10 cellular contexts compared by ENCODE assay signal in genomic region chr9:78115073-78115472, GRCh38.
A peak's percentile ranks its signal among the peaks of the same experiment; 100 is the strongest.
DNase-seq lines count a peak whose midpoint lies in the region; ATAC-seq and TF ChIP-seq lines count a peak whose summit lies in the region.
"Had no signal": no experiment of that assay in that cellular context is flagged by ENCODE, and none has a peak within 500 bp of the region (broad histone marks: within the 10 kb centered on the region; RNA-seq: fewer than 3 reads in every experiment).

No MANE protein-coding gene starts in this region.

- TF ChIP-seq CTCF in cardiac fibroblast (IDR thresholded peaks at IDR 0.05; ENCODE audit: low read depth, low read length) = peak; percentile 48
- TF ChIP-seq CTCF in psoas muscle (IDR thresholded peaks at IDR 0.05) = peak; percentile 6

- H3K9me3 ChIP-seq in psoas muscle = no peaks in the 10 kb centered on the region
- H3K9me3 ChIP-seq: thoracic aorta had no signal

- intact Hi-C loops in psoas muscle (cut with DNase I) = loop anchor here in 1 of 2 donors (10.0 kb wide), 1 partner anchor 1710 kb away; no protein-coding TSS in a partner anchor

- H3K27me3 ChIP-seq in psoas muscle (ENCODE audit: insufficient read depth in 3 of 3, low read length in 2 of 3) = no peaks in the 10 kb centered on the region

- WGBS in psoas muscle, 3 donors = 60 to 74% (median 60%) methylated on average over 1 of the region's 1 CpG

- H3K4me3 ChIP-seq in cardiac fibroblast (replicated peaks in 1 of 2; ENCODE audit: low read depth in 2 of 2, low read length in 2 of 2) (no peak overlapping the region), psoas muscle (no peak overlapping the region)
- H3K4me3 ChIP-seq: thoracic aorta had no signal

- ATAC-seq in psoas muscle = no peak
- no peak for ATAC-seq in GM19463 (IDR thresholded peaks at IDR 0.05; ENCODE audit: unreplicated experiment)

- DNase-seq in NCI-H82 (lab: John Stamatoyannopoulos, UW) = peak; percentile 45
- no peak for DNase-seq in NCI-H82 treated with DMSO at 0.1 percent for 48 hours (lab: John Stamatoyannopoulos, UW; ENCODE audit: unreplicated experiment)
- peak; percentile 31 to 70 for DNase-seq in Kasumi-1 (lab: John Stamatoyannopoulos, UW)
- peak in 1 of 2 donors; percentile 31 for DNase-seq in cardiac fibroblast (ENCODE audit: low read depth in 2 of 2)
- DNase-seq in psoas muscle = no peak
- DNase-seq in stimulated activated CD8-positive, alpha-beta memory T cell treated with anti-CD3 and anti-CD28 coated beads, Interleukin-4, amount 100 ng/mL, for 48 hours = no peak
- no peak for DNase-seq in NCI-H1105 treated with DMSO at 0.1 percent for 48 hours (lab: John Stamatoyannopoulos, UW)

- H3K27ac ChIP-seq in psoas muscle = no peak overlapping the region
- H3K27ac ChIP-seq: parathyroid adenoma, thoracic aorta had no signal

- no peaks in the 10 kb centered on the region for H3K36me3 ChIP-seq in psoas muscle (ENCODE audit: insufficient read depth in 1 of 2, low read depth in 1 of 2)
- H3K36me3 ChIP-seq: thoracic aorta had no signal

- no peaks in the 10 kb centered on the region for H3K4me1 ChIP-seq in psoas muscle
- H3K4me1 ChIP-seq: parathyroid adenoma had no signal

Comparison
In these comparisons a context has a peak if more than half of its experiments do, and no peak if none do; other contexts are left out.
1. DNase-seq: peak in NCI-H82 (single experiment) and Kasumi-1 (2 of 2); none in NCI-H82 treated with DMSO at 0.1 percent for 48 hours (single experiment), psoas muscle (0 of 2), stimulated activated CD8-positive, alpha-beta memory T cell treated with anti-CD3 and anti-CD28 coated beads, Interleukin-4, amount 100 ng/mL, for 48 hours (single experiment) and NCI-H1105 treated with DMSO at 0.1 percent for 48 hours (single experiment).